ENCODE assay signal across 17 cellular contexts in the genomic region with DNA sequence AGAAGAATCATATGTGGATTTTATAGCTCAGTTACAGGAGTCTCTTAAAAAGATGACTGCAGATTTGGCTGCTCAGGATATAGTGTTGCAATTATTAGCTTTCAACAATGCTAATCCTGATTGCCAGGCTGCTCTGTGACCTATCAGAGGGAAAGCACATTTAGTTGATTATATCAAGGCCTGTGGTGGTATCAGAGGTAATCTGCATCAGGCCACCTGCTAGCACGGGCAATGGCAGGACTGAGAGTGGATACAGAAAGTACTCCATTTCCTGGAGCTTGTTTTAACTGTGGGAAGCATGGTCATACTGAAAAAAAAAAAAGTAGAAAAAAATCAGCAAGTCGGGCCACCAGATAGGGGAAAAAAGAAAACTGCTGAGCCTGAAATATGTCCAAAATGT. TPM values are rescaled to one million over a fixed set of nuclear protein-coding genes. Genes with fewer than 3 reads are reported as not detected.
"Had no signal": no experiment of that assay in that cellular context is flagged by ENCODE, and none has a peak within 500 bp of the region (broad histone marks: within the 10 kb centered on the region; RNA-seq: fewer than 3 reads in every experiment).

No MANE protein-coding gene starts in this region.

RNA-seq across cellular contexts. Expression of a gene that starts 42.2 kb away (rescaled TPM):
- total RNA-seq: astrocyte had no signal

RNA-seq across cellular contexts. Expression of a gene that starts 51.1 kb away (rescaled TPM):
- total RNA-seq: activated B cell treated with CpG ODN at 0.5 μM for 24 hours; activated CD4-positive, alpha-beta memory T cell treated with anti-CD3 and anti-CD28 coated beads for 36 hours; activated CD4-positive, alpha-beta T cell treated with anti-CD3 and anti-CD28 coated beads, Interleukin-2, amount 10 ng/mL, durations not matched to agents 24 days and 14 days; activated CD8-positive, alpha-beta memory T cell treated with anti-CD3 and anti-CD28 coated beads for 36 hours; activated CD8-positive, alpha-beta T cell treated with anti-CD3 and anti-CD28 coated beads for 36 hours; activated naive CD4-positive, alpha-beta T cell treated with anti-CD3 and anti-CD28 coated beads for 36 hours; activated naive CD4-positive, alpha-beta T cell treated with anti-CD3 and anti-CD28 coated beads, Interleukin-2, amount 50 U/mL, for 72 hours; activated naive CD8-positive, alpha-beta T cell treated with anti-CD3 and anti-CD28 coated beads for 36 hours; activated T-cell treated with anti-CD3 and anti-CD28 coated beads, Interleukin-2, amount 50 U/mL, for 4 hours; activated T-cell treated with anti-CD3 and anti-CD28 coated beads, Interleukin-2, amount 50 U/mL, for 72 hours; activated T-helper 1 cell treated with anti-CD3 and anti-CD28 coated beads, Interleukin-12 subunit alpha, Interleukin-12 subunit beta, Interleukin-2, Interleukin-4 antibody, amounts not matched to agents 30 ng/mL and 10 ng/mL and 1 ng/mL, durations not matched to agents 14 hours and 24 hours and 36 hours; activated T-helper 17 cell treated with anti-CD3 and anti-CD28 coated beads, Interleukin-2, amount 50 U/mL, for 72 hours; astrocyte; breast epithelium; cerebellum; T-helper 17 cell; T-helper 2 cell treated with Interferon-gamma antibody and Interleukin-4, amounts not matched to agents 100 ng/mL and 5 ng/mL, for 36 hours had no signal
